ENCODE assay signal across 37 cellular contexts in the genomic region with DNA sequence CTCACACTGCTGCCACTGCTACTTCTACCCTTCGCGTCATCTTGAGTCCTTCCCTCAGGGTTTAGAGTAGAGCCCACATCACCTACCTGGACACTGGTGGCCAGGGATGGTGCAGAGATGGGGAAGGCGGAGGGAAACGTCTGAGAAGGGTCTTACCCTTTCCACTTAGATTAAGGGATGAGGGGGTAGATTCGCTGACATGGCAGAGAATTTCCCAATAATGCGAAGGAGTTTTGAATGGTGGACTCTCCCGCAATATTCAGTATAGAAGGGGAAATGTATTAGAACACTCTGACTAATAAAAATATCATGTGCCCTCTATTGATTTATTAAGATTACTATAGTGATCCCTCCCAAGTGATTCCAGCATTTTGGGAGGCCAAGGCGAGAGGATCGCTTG.
A peak's percentile ranks its signal among the peaks of the same experiment; 100 is the strongest.
DNase-seq lines count a peak whose midpoint lies in the region; ATAC-seq, FAIRE-seq and TF ChIP-seq lines count a peak whose summit lies in the region.
"Had no signal": no experiment of that assay in that cellular context is flagged by ENCODE, and none has a peak within 500 bp of the region (broad histone marks: within the 10 kb centered on the region; RNA-seq: fewer than 3 reads in every experiment).

No MANE protein-coding gene starts in this region.

- H3K27ac ChIP-seq in HepG2 (ENCODE audit: extremely low read length, insufficient read depth, low read length) (no peak overlapping the region), right lobe of liver (no peak overlapping the region), H9 (ENCODE audit: insufficient read length, low read depth, low read length) (no peak overlapping the region), mesendoderm (ENCODE audit: low read depth, low read length) (no peak overlapping the region), neuronal stem cell (replicated peaks; ENCODE audit: low read length) (no peak overlapping the region)
- H3K27ac ChIP-seq: 22Rv1; A549; BLaER1; BLaER1 treated with 17β-estradiol and CSF1 and Interleukin-3, amounts not matched to agents 10 nM and 100 nM; C4-2B had no signal

- no peak for ATAC-seq in HepG2
- no peak for ATAC-seq in right lobe of liver
- ATAC-seq in left ventricle myocardium superior: no peak
- no peak for ATAC-seq in HG02678 (IDR thresholded peaks at IDR 0.05; ENCODE audit: unreplicated experiment)
- no peak for ATAC-seq in HG03457 (IDR thresholded peaks at IDR 0.05; ENCODE audit: unreplicated experiment)
- ATAC-seq: A549; CD8-positive, alpha-beta T cell had no signal

- H3T11ph ChIP-seq in H9 (ENCODE audit: low read length): no peak overlapping the region

- H3K4me2 ChIP-seq in HepG2 (ENCODE audit: low read depth, low read length) (no peak overlapping the region), H9 (ENCODE audit: insufficient read depth, insufficient read length, low read length) (no peak overlapping the region), mesendoderm (ENCODE audit: low read length) (no peak overlapping the region), neuronal stem cell (ENCODE audit: insufficient read depth, low read length, poor library complexity, severe bottlenecking) (no peak overlapping the region)
- H3K4me2 ChIP-seq: A549; BLaER1; BLaER1 treated with 17β-estradiol and CSF1 and Interleukin-3, amounts not matched to agents 10 nM and 100 nM had no signal

- no peaks in the 10 kb centered on the region for H3K27me3 Mint-ChIP-seq in H9 (ENCODE audit: low read depth)
- H3K27me3 Mint-ChIP-seq: CD4-positive, alpha-beta T cell; CD4-positive, CD25-positive, alpha-beta regulatory T cell; CD8-positive, alpha-beta memory T cell had no signal

- no peak overlapping the region for H2BK5ac ChIP-seq in H9 (ENCODE audit: insufficient read length, low read length)
- H2BK5ac ChIP-seq in mesendoderm (ENCODE audit: low read length): no peak overlapping the region
- no peak overlapping the region for H2BK5ac ChIP-seq in neuronal stem cell (ENCODE audit: low read length)

- no peak overlapping the region for H4K8ac ChIP-seq in H9 (replicated peaks; ENCODE audit: insufficient read length, low read depth, low read length)
- no peak overlapping the region for H4K8ac ChIP-seq in mesendoderm (ENCODE audit: low read depth, low read length)
- no peak overlapping the region for H4K8ac ChIP-seq in neuronal stem cell (ENCODE audit: low read depth, low read length)

- WGBS in HepG2 (ENCODE audit: low lambda C conversion rate): 63% methylated on average over 9 of the region's 9 CpGs
- 83% methylated on average over 8 of the region's 9 CpGs for WGBS in right lobe of liver (ENCODE audit: insufficient coverage, low coverage, low lambda C conversion rate, missing lambda C conversion rate)
- no CpG with 5 or more reads among the region's 9 CpGs for WGBS in H9 (ENCODE audit: extremely low coverage, insufficient read length, low lambda C conversion rate)
- no CpG with 5 or more reads among the region's 9 CpGs for WGBS in mesendoderm (ENCODE audit: extremely low coverage, insufficient coverage, low lambda C conversion rate)
- WGBS in neuronal stem cell (ENCODE audit: extremely low coverage in 2 of 2, insufficient read length in 2 of 2, insufficient replicate concordance in 1 of 2), 2 donors: no CpG with 5 or more reads among the region's 9 CpGs

- no peak overlapping the region for H3K4me3 Mint-ChIP-seq in H9
- H3K4me3 Mint-ChIP-seq: B cell; CD14-positive monocyte; CD4-positive, alpha-beta memory T cell; CD4-positive, alpha-beta T cell; CD4-positive, CD25-positive, alpha-beta regulatory T cell; CD8-positive, alpha-beta memory T cell; CD8-positive, alpha-beta T cell had no signal

- no peak for TF ChIP-seq EP300 in HepG2 (IDR thresholded peaks at IDR 0.05; ENCODE audit: low read depth in 2 of 2, low read length in 2 of 2)
- no peak for TF ChIP-seq EP300 in HepG2 (CRISPR knock-in tag; IDR thresholded peaks at IDR 0.05; ENCODE audit: borderline replicate concordance)

- H4K91ac ChIP-seq in H9 (ENCODE audit: insufficient read length, low read depth, low read length) (no peak overlapping the region), neuronal stem cell (ENCODE audit: low read depth, low read length, poor library complexity) (no peak overlapping the region)

- H3K18ac ChIP-seq in H9 (ENCODE audit: insufficient read length, low read depth, low read length) (peak overlapping the region; percentile 17), mesendoderm (ENCODE audit: low read length) (no peak overlapping the region), neuronal stem cell (ENCODE audit: low read length) (no peak overlapping the region)

- H4K5ac ChIP-seq in H9 (ENCODE audit: insufficient read length, low read depth, low read length) (peak overlapping the region; percentile 70), mesendoderm (ENCODE audit: low read length) (no peak overlapping the region)

- no peak for DNase-seq in HepG2 (ENCODE audit: low spot score)
- no peak for DNase-seq in right lobe of liver
- no peak for DNase-seq in H9
- DNase-seq in mesendoderm: no peak
- DNase-seq in neuronal stem cell (ENCODE audit: low spot score): no peak
- no peak for DNase-seq in left ventricle myocardium superior
- DNase-seq: 8988T; ACHN; AML-193; BE2C; C1 segment of cervical spinal cord; Caco-2; Calu3; CD4-positive, alpha-beta memory T cell; CD4-positive, alpha-beta T cell; CD4-positive, CD25-positive, alpha-beta regulatory T cell; CD8-positive, alpha-beta memory T cell; CD8-positive, alpha-beta T cell; COR-L47; DMS 273 treated with DMSO at 0.1 percent for 48 hours; DMS153; DMS53; DMS79; DMS79 treated with DMSO at 0.1 percent for 48 hours; DND-41; EL had no signal

- in situ Hi-C loops in HepG2 (cut with HindIII; ENCODE audit: extremely low pct_ligation_motif_present, low pct_unique_long_range_greater_than_20kb): loop anchor here (25.0 kb wide), 1 partner anchor 513 kb away; no protein-coding TSS in a partner anchor

- H2BK12ac ChIP-seq in H9 (ENCODE audit: insufficient read length, low read depth, low read length) (no peak overlapping the region), neuronal stem cell (ENCODE audit: low read length) (no peak overlapping the region)

- TF ChIP-seq CTCF in HepG2 (CRISPR knock-in tag; IDR thresholded peaks at IDR 0.05): no peak
- no peak for TF ChIP-seq CTCF in right lobe of liver (IDR thresholded peaks at IDR 0.05)
- TF ChIP-seq CTCF in H9 (conservative IDR thresholded peaks at IDR 0.05): no peak

- no peak overlapping the region for H2AFZ ChIP-seq in HepG2 (ENCODE audit: low read length)
- H2AFZ ChIP-seq in H9 (ENCODE audit: low read length): no peak overlapping the region
- H2AFZ ChIP-seq in neuronal stem cell (ENCODE audit: low read length): no peak overlapping the region

- H3K23ac ChIP-seq in H9 (ENCODE audit: insufficient read length, low read depth, low read length): no peak overlapping the region
- H3K23ac ChIP-seq in mesendoderm (ENCODE audit: low read length): peak overlapping the region; percentile 16
- no peak overlapping the region for H3K23ac ChIP-seq in neuronal stem cell (ENCODE audit: low read depth, low read length, poor library complexity)

- no peak overlapping the region for H3K14ac ChIP-seq in H9 (ENCODE audit: insufficient read depth, low read length)
- peak overlapping the region; percentile 32 for H3K14ac ChIP-seq in neuronal stem cell (ENCODE audit: low read length)

- H3K4me1 Mint-ChIP-seq in H9: peaks cover 1 to 5% of the 10 kb centered on the region in 2 experiments; a peak in 2 of 4 replicates
- H3K4me1 Mint-ChIP-seq: B cell; CD14-positive monocyte; CD4-positive, alpha-beta memory T cell; CD4-positive, CD25-positive, alpha-beta regulatory T cell; CD8-positive, alpha-beta memory T cell had no signal

- H3K27ac Mint-ChIP-seq in H9: no peak overlapping the region
- H3K27ac Mint-ChIP-seq: B cell; CD14-positive monocyte; CD4-positive, alpha-beta memory T cell; CD4-positive, alpha-beta T cell; CD4-positive, CD25-positive, alpha-beta regulatory T cell; CD8-positive, alpha-beta memory T cell; CD8-positive, alpha-beta T cell had no signal

- no peaks in the 10 kb centered on the region for H3K23me2 ChIP-seq in H9 (ENCODE audit: insufficient read length, low read depth, low read length, poor library complexity, severe bottlenecking)

- CTCF ChIA-PET in HepG2 (lab: Yijun Ruan, JAX; ENCODE audit: low intra/inter-chr PET ratio, low total read pairs): no interaction called here

- H3K9me3 ChIP-seq in HepG2 (ENCODE audit: low read length) (no peaks in the 10 kb centered on the region), right lobe of liver (no peaks in the 10 kb centered on the region), H9 (ENCODE audit: control insufficient read depth, low read depth, low read length) (no peaks in the 10 kb centered on the region), neuronal stem cell (replicated peaks in 1 of 2; ENCODE audit: control insufficient read depth in 2 of 2, insufficient read depth in 1 of 2, low read depth in 1 of 2, low read length in 2 of 2) (no peaks in the 10 kb centered on the region)
- H3K9me3 ChIP-seq: A549; BE2C; BLaER1; BLaER1 treated with 17β-estradiol and CSF1 and Interleukin-3, amounts not matched to agents 10 nM and 100 nM; Caco-2 had no signal

- H2BK15ac ChIP-seq in H9 (ENCODE audit: low read depth, low read length): no peak overlapping the region
- no peak overlapping the region for H2BK15ac ChIP-seq in mesendoderm (replicated peaks; ENCODE audit: low read depth)
- H2BK15ac ChIP-seq in neuronal stem cell (ENCODE audit: low read length): no peak overlapping the region

- FAIRE-seq in HepG2 (lab: Jason Lieb, UNC): no peak
- FAIRE-seq: A204.1, A549, D721Med had no signal

- no peaks in the 10 kb centered on the region for H3K27me3 ChIP-seq in HepG2 (ENCODE audit: control insufficient read depth in 1 of 2, insufficient read depth in 2 of 2, low read length in 2 of 2)
- no peaks in the 10 kb centered on the region for H3K27me3 ChIP-seq in right lobe of liver
- H3K27me3 ChIP-seq in H9 (ENCODE audit: insufficient read depth, low read length): no peaks in the 10 kb centered on the region
- H3K27me3 ChIP-seq in mesendoderm (ENCODE audit: insufficient read depth, low read length, poor library complexity): no peaks in the 10 kb centered on the region
- no peaks in the 10 kb centered on the region for H3K27me3 ChIP-seq in neuronal stem cell (ENCODE audit: control insufficient read depth in 3 of 3, insufficient read depth in 3 of 3, low read depth in 1 of 3, low read length in 3 of 3)
- H3K27me3 ChIP-seq: BE2C; BLaER1; BLaER1 treated with 17β-estradiol and CSF1 and Interleukin-3, amounts not matched to agents 10 nM and 100 nM had no signal

- H3K4me3 ChIP-seq in HepG2 (replicated peaks in 1 of 3; ENCODE audit: insufficient read depth in 1 of 3, low read depth in 2 of 3, low read length in 3 of 3) (no peak overlapping the region), right lobe of liver (no peak overlapping the region), mesendoderm (ENCODE audit: low read length) (no peak overlapping the region), neuronal stem cell (ENCODE audit: low read length in 2 of 2) (no peak overlapping the region)
- H3K4me3 ChIP-seq: A549; BLaER1; BLaER1 treated with 17β-estradiol and CSF1 and Interleukin-3, amounts not matched to agents 10 nM and 100 nM had no signal

- intact Hi-C loops in HepG2 (cut with micrococcal nuclease; ENCODE audit: unreplicated experiment) (no loop called here), right lobe of liver (cut with DNase I) (loop anchor here in 1 of 2 donors (10.0 kb wide), 1 partner anchor 355 kb away; no protein-coding TSS in a partner anchor), left ventricle myocardium superior (cut with micrococcal nuclease) (loop anchor here (10.0 kb wide), 2 partner anchors 355 to 505 kb away; no protein-coding TSS in a partner anchor)

- no peak for TF ChIP-seq POLR2A in HepG2 (IDR thresholded peaks at IDR 0.05; ENCODE audit: insufficient read depth in 1 of 2, low read depth in 2 of 2, low read length in 2 of 2)
- TF ChIP-seq POLR2A in right lobe of liver (IDR thresholded peaks at IDR 0.05): no peak

- H3K36me3 ChIP-seq in HepG2 (replicated peaks in 1 of 2; ENCODE audit: control insufficient read depth in 1 of 2, insufficient read depth in 2 of 2, low read length in 2 of 2) (no peaks in the 10 kb centered on the region), right lobe of liver (no peaks in the 10 kb centered on the region), mesendoderm (ENCODE audit: control insufficient read depth, insufficient read depth, low read length) (no peaks in the 10 kb centered on the region), neuronal stem cell (replicated peaks in 1 of 2; ENCODE audit: control insufficient read depth in 2 of 2, insufficient read depth in 2 of 2, low read length in 2 of 2) (no peaks in the 10 kb centered on the region)
- H3K36me3 ChIP-seq: BE2C; BLaER1; BLaER1 treated with 17β-estradiol and CSF1 and Interleukin-3, amounts not matched to agents 10 nM and 100 nM had no signal

- BruUV-seq in HepG2 (replicated peaks; lab: Mats Ljungman, UMichigan): no TSS peak

- no peaks in the 10 kb centered on the region for H3K9me3 Mint-ChIP-seq in H9
- H3K9me3 Mint-ChIP-seq: CD14-positive monocyte; CD4-positive, alpha-beta T cell; CD8-positive, alpha-beta T cell had no signal

- H2AK5ac ChIP-seq in H9 (ENCODE audit: insufficient read length, low read length) (no peak overlapping the region), mesendoderm (ENCODE audit: low read length) (no peak overlapping the region), neuronal stem cell (ENCODE audit: low read depth, low read length) (no peak overlapping the region)

- H3K56ac ChIP-seq in H9 (ENCODE audit: insufficient read length, low read depth, low read length) (no peak overlapping the region), mesendoderm (ENCODE audit: low read length) (no peak overlapping the region)

- POLR2A ChIA-PET in HepG2 (lab: Yijun Ruan, JAX): no interaction called here

- no peak overlapping the region for H2BK120ac ChIP-seq in H9 (ENCODE audit: low read depth, low read length, poor library complexity, severe bottlenecking)
- H2BK120ac ChIP-seq in mesendoderm (ENCODE audit: low read depth, low read length): no peak overlapping the region
- H2BK120ac ChIP-seq in neuronal stem cell (ENCODE audit: low read depth, low read length): no peak overlapping the region

- H4K20me1 ChIP-seq in HepG2 (ENCODE audit: insufficient read depth, low read length) (no peaks in the 10 kb centered on the region), H9 (ENCODE audit: control insufficient read depth, insufficient read depth, insufficient read length) (no peaks in the 10 kb centered on the region)
- H4K20me1 ChIP-seq: BLaER1; BLaER1 treated with 17β-estradiol and CSF1 and Interleukin-3, amounts not matched to agents 10 nM and 100 nM had no signal

- no peak for TF ChIP-seq RAD21 in HepG2 (CRISPR knock-in tag; IDR thresholded peaks at IDR 0.05)

- H3K36me3 Mint-ChIP-seq in H9 (ENCODE audit: insufficient read depth in 1 of 3, low read depth in 3 of 3): no peaks in the 10 kb centered on the region
- H3K36me3 Mint-ChIP-seq: CD14-positive monocyte; CD4-positive, alpha-beta memory T cell; CD4-positive, CD25-positive, alpha-beta regulatory T cell; CD8-positive, alpha-beta memory T cell; CD8-positive, alpha-beta T cell had no signal

- no peaks in the 10 kb centered on the region for H3K4me1 ChIP-seq in HepG2 (ENCODE audit: insufficient read depth, low read length)
- H3K4me1 ChIP-seq in right lobe of liver: no peaks in the 10 kb centered on the region
- no peaks in the 10 kb centered on the region for H3K4me1 ChIP-seq in H9 (ENCODE audit: insufficient read depth, low read length)
- no peaks in the 10 kb centered on the region for H3K4me1 ChIP-seq in mesendoderm (ENCODE audit: control insufficient read depth, low read depth, low read length)
- no peaks in the 10 kb centered on the region for H3K4me1 ChIP-seq in neuronal stem cell (ENCODE audit: control insufficient read depth in 2 of 2, insufficient read depth in 1 of 2, low read depth in 1 of 2, low read length in 2 of 2)
- H3K4me1 ChIP-seq: A549; BE2C; BLaER1; BLaER1 treated with 17β-estradiol and CSF1 and Interleukin-3, amounts not matched to agents 10 nM and 100 nM; Caco-2 had no signal

- H3K79me1 ChIP-seq in H9 (ENCODE audit: insufficient read depth, low read depth, low read length, poor library complexity, severe bottlenecking): no peaks in the 10 kb centered on the region
- H3K79me1 ChIP-seq in mesendoderm (ENCODE audit: low read length): no peaks in the 10 kb centered on the region
- H3K79me1 ChIP-seq in neuronal stem cell (ENCODE audit: low read depth, low read length): no peaks in the 10 kb centered on the region

- H3K4ac ChIP-seq in H9 (ENCODE audit: low read depth, low read length): no peak overlapping the region
- no peak overlapping the region for H3K4ac ChIP-seq in mesendoderm (ENCODE audit: low read depth, low read length)
- H3K4ac ChIP-seq in neuronal stem cell (ENCODE audit: low read length): no peak overlapping the region

- H3K9ac ChIP-seq in HepG2 (ENCODE audit: insufficient read depth, low read depth, low read length): no peak overlapping the region
- H3K9ac ChIP-seq in H9 (ENCODE audit: extremely low read depth, insufficient read length, low read length): no peak overlapping the region
- no peak overlapping the region for H3K9ac ChIP-seq in mesendoderm (ENCODE audit: low read length)
- no peak overlapping the region for H3K9ac ChIP-seq in neuronal stem cell (ENCODE audit: low read depth, low read length, poor library complexity)
- H3K9ac ChIP-seq: BLaER1; BLaER1 treated with 17β-estradiol and CSF1 and Interleukin-3, amounts not matched to agents 10 nM and 100 nM had no signal

- H3K79me2 ChIP-seq in HepG2 (ENCODE audit: insufficient read depth, low read length) (no peaks in the 10 kb centered on the region), H9 (ENCODE audit: insufficient read depth, low read length) (no peaks in the 10 kb centered on the region), mesendoderm (ENCODE audit: control insufficient read depth, insufficient read depth, low read length) (no peaks in the 10 kb centered on the region)

- H2BK20ac ChIP-seq in H9 (ENCODE audit: low read depth, low read length, poor library complexity, severe bottlenecking): no peak overlapping the region
